8 cellular contexts compared by ENCODE assay signal in genomic region chr2:169584005-169584877, GRCh38. TPM values are rescaled to one million over a fixed set of nuclear protein-coding genes. Genes with fewer than 3 reads are reported as not detected.
A peak's percentile ranks its signal among the peaks of the same experiment; 100 is the strongest.
DNase-seq lines count a peak whose midpoint lies in the region; ATAC-seq and TF ChIP-seq lines count a peak whose summit lies in the region.

TSS of gene PPIG (plus strand) at chr2:169584351. CDS start at chr2:169604042, 19,691 bp downstream.

- H3K27me3 ChIP-seq in HUES64 (ENCODE audit: insufficient read depth, low read length) (peaks cover 3% of the 10 kb centered on the region; the same call in 1 of the 2 replicates), mucosa of rectum (ENCODE audit: control insufficient read depth in 2 of 2, insufficient read depth in 2 of 2, low read length in 2 of 2) (no peaks in the 10 kb centered on the region)

- H3K4me1 ChIP-seq in HUES64 (ENCODE audit: insufficient read depth, low read length) = peaks cover 8% of the 10 kb centered on the region; the same call in 1 of the 2 replicates
- peaks cover 10% of the 10 kb centered on the region in 2 donors for H3K4me1 ChIP-seq in mucosa of rectum (ENCODE audit: control insufficient read depth in 2 of 2, insufficient read depth in 2 of 2, low read length in 2 of 2)

- ATAC-seq in GM21447 (IDR thresholded peaks at IDR 0.05; ENCODE audit: unreplicated experiment) = peak; percentile 92

- H3K9ac ChIP-seq in HUES64 (ENCODE audit: low read depth, low read length) = peak within 1 kb of the TSS; percentile 94
- peak within 1 kb of the TSS; percentile 96 to 97 for H3K9ac ChIP-seq in mucosa of rectum (ENCODE audit: low read depth in 1 of 2, low read length in 2 of 2)

- H3K4me3 ChIP-seq in HUES64 (ENCODE audit: low read length) = peak within 1 kb of the TSS; percentile 91
- peak within 1 kb of the TSS; percentile 97 to 99 for H3K4me3 ChIP-seq in mucosa of rectum (ENCODE audit: low read length in 2 of 2)

- peak; percentile 90 for DNase-seq in D341Med (ENCODE audit: low spot score)
- peak; percentile 46 for DNase-seq in OCI-M2 (lab: John Stamatoyannopoulos, UW; ENCODE audit: unreplicated experiment)
- DNase-seq in activated T-cell treated with anti-CD3 and anti-CD28 coated beads for 48 hours (ENCODE audit: low read depth) = peak; percentile 84
- peak; percentile 96 for DNase-seq in erythroblast (lab: John Stamatoyannopoulos, UW)
- DNase-seq in stimulated activated CD8-positive, alpha-beta memory T cell treated with anti-CD3 and anti-CD28 coated beads, Interleukin-4, amount 100 ng/mL, for 48 hours = peak; percentile 88

- 7% methylated on average over 49 of the region's 49 CpGs for WGBS in HUES64

- no peaks in the 10 kb centered on the region for H3K9me3 ChIP-seq in HUES64 (ENCODE audit: insufficient read depth, low read depth, low read length)
- H3K9me3 ChIP-seq in mucosa of rectum (ENCODE audit: control insufficient read depth in 2 of 2, low read length in 2 of 2) = no peaks in the 10 kb centered on the region

- peak within 1 kb of the TSS; percentile 96 for H3K27ac ChIP-seq in HUES64 (ENCODE audit: low read depth, low read length)
- peak within 1 kb of the TSS; percentile 94 to 99 for H3K27ac ChIP-seq in mucosa of rectum (ENCODE audit: low read depth in 2 of 2, low read length in 2 of 2)

- TF ChIP-seq POLR2A in erythroblast (IDR thresholded peaks at IDR 0.05; ENCODE audit: low read length) = peak; percentile 90

- H3K36me3 ChIP-seq in HUES64 (ENCODE audit: insufficient read depth, low read length) = no peaks in the 10 kb centered on the region
- H3K36me3 ChIP-seq in mucosa of rectum (ENCODE audit: control insufficient read depth in 2 of 2, insufficient read depth in 2 of 2, low read length in 2 of 2) = no peaks in the 10 kb centered on the region

RNA-seq across cellular contexts. Expression of gene PPIG, which starts in this region (rescaled TPM):
- polyA plus RNA-seq in HUES64 (2013, experiment 1 of 2) = 53.6 TPM
- 56.9 TPM for polyA plus RNA-seq in HUES64 (2013, experiment 2 of 2)

Comparison
In these comparisons a context has a peak if more than half of its experiments do, and no peak if none do; other contexts are left out.
1. Peak in every context shown above with its lines: DNase-seq, ATAC-seq, H3K4me3 ChIP-seq and H3K27ac ChIP-seq.
2. DNase-seq: peak in every context shown above with its lines; median percentile 96 in erythroblast; 90 in D341Med; 88 in stimulated activated CD8-positive, alpha-beta memory T cell treated with anti-CD3 and anti-CD28 coated beads, Interleukin-4, amount 100 ng/mL, for 48 hours; 84 in activated T-cell treated with anti-CD3 and anti-CD28 coated beads for 48 hours; 46 in OCI-M2.